In the genomic region with DNA sequence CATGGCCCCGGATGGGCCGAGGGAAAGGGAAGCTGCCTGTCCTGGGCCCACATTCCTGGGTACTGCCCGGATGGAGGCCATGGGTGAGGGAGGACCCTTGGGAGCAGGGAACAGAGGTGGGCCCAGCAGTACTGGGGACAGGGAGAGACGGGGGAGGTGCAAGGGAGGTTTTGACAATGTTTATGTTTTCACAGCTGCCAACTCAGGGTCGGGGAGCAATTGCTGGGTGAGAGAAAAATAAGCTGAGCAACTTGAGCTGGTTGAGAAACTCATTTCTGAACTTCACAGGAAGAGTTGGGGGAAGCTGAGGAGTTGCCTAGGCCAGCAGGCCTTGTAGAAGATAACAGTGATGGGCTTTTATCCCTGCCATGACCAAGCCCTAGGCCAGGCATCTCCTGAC, we compare ENCODE assay signal across 23 cellular contexts.
"Had no signal": no experiment of that assay in that cellular context is flagged by ENCODE, and none has a peak within 500 bp of the region (broad histone marks: within the 10 kb centered on the region; RNA-seq: fewer than 3 reads in every experiment).

No MANE protein-coding gene starts in this region.

- H3K27me3 ChIP-seq: breast epithelium, gastrocnemius medialis, ovary, sigmoid colon, tibial nerve, uterus had no signal

- DNase-seq: activated CD4-positive, alpha-beta T cell treated with anti-CD3 and anti-CD28 coated beads, Interleukin-2, amount 10 ng/mL, durations not matched to agents 7 days and 5 days; activated CD8-positive, alpha-beta memory T cell treated with anti-CD3 and anti-CD28 coated beads, Interleukin-2, amount 50 U/mL, for 48 hours; activated naive CD4-positive, alpha-beta T cell treated with anti-CD3 and anti-CD28 coated beads for 36 hours; activated naive CD8-positive, alpha-beta T cell treated with anti-CD3 and anti-CD28 coated beads, Interleukin-2, amount 50 U/mL, for 24 hours; aorta; cerebellar nuclear complex; effector memory CD8-positive, alpha-beta T cell; gastrocnemius medialis; natural killer cell; ovary; sigmoid colon; stimulated activated CD4-positive, alpha-beta T cell treated with anti-CD3 and anti-CD28 coated beads, Interleukin-12 subunit alpha, Interleukin-12 subunit beta, amount 100 ng/mL, for 4 hours; stimulated activated naive CD4-positive, alpha-beta T cell treated with Interleukin-2 at 50 U/mL for 16 hours; substantia nigra; SW 1271; uterus had no signal

- H3K9me3 Mint-ChIP-seq: activated CD4-positive, alpha-beta T cell treated with anti-CD3 and anti-CD28 coated beads, Interleukin-2, amount 10 ng/mL, durations not matched to agents 7 days and 5 days; activated naive CD4-positive, alpha-beta T cell treated with anti-CD3 and anti-CD28 coated beads for 36 hours; activated naive CD8-positive, alpha-beta T cell treated with anti-CD3 and anti-CD28 coated beads, Interleukin-2, amount 50 U/mL, for 24 hours; effector memory CD8-positive, alpha-beta T cell; natural killer cell had no signal

- ATAC-seq: activated naive CD8-positive, alpha-beta T cell treated with anti-CD3 and anti-CD28 coated beads, Interleukin-2, amount 50 U/mL, for 24 hours; effector memory CD8-positive, alpha-beta T cell; gastrocnemius medialis; left lobe of liver; natural killer cell; WTC11 had no signal

- H3K27me3 Mint-ChIP-seq: activated naive CD8-positive, alpha-beta T cell treated with anti-CD3 and anti-CD28 coated beads, Interleukin-2, amount 50 U/mL, for 24 hours; effector memory CD8-positive, alpha-beta T cell had no signal

- H3K36me3 ChIP-seq: breast epithelium, gastrocnemius medialis, ovary, sigmoid colon, tibial nerve, uterus had no signal

- H3K27ac ChIP-seq: breast epithelium, epithelial cell of prostate, gastrocnemius medialis, ovary, sigmoid colon, tibial nerve, uterus had no signal

- H3K36me3 Mint-ChIP-seq: natural killer cell, WTC11 had no signal

- H3K27ac Mint-ChIP-seq: activated CD4-positive, alpha-beta T cell treated with anti-CD3 and anti-CD28 coated beads, Interleukin-2, amount 10 ng/mL, durations not matched to agents 7 days and 5 days; activated naive CD4-positive, alpha-beta T cell treated with anti-CD3 and anti-CD28 coated beads for 36 hours; activated naive CD8-positive, alpha-beta T cell treated with anti-CD3 and anti-CD28 coated beads, Interleukin-2, amount 50 U/mL, for 24 hours; natural killer cell; WTC11 had no signal

- H3K4me3 ChIP-seq: breast epithelium, gastrocnemius medialis, ovary, sigmoid colon, tibial nerve, uterus had no signal

- H3K9me3 ChIP-seq: breast epithelium, gastrocnemius medialis, ovary, sigmoid colon, tibial nerve, uterus had no signal

- H3K4me1 ChIP-seq: breast epithelium, uterus had no signal

- H3K4me3 Mint-ChIP-seq: activated CD4-positive, alpha-beta T cell treated with anti-CD3 and anti-CD28 coated beads, Interleukin-2, amount 10 ng/mL, durations not matched to agents 7 days and 5 days; activated naive CD4-positive, alpha-beta T cell treated with anti-CD3 and anti-CD28 coated beads for 36 hours; effector memory CD8-positive, alpha-beta T cell; WTC11 had no signal

- FAIRE-seq: islet of Langerhans, TTC549 had no signal
